2 cellular contexts compared by ENCODE assay signal in genomic region chr14:53187921-53188463, GRCh38.
TF ChIP-seq lines count a peak whose summit lies in the region.

No MANE protein-coding gene starts in this region.

TF ChIP-seq in GM23338, 12 proteins besides CTCF, POLR2A, EP300 and RAD21 (continued from another document):
- TF ChIP-seq ZNF462 (CRISPR knock-in tag; IDR thresholded peaks at IDR 0.05) (no peak), ETS1 (IDR thresholded peaks at IDR 0.05) (no peak)

TF ChIP-seq in H1, 55 proteins besides CTCF, POLR2A, EP300 and RAD21 (continued from another document):
- no peak for TF ChIP-seq E2F6 (IDR thresholded peaks at IDR 0.05)
- TF ChIP-seq KDM5A (IDR thresholded peaks at IDR 0.05; ENCODE audit: low read length), result no peak
- no peak for TF ChIP-seq BRCA1 (IDR thresholded peaks at IDR 0.05; ENCODE audit: low read depth, low read length)
- no peak for TF ChIP-seq CHD1 (IDR thresholded peaks at IDR 0.05; ENCODE audit: low read depth, low read length)
- no peak for TF ChIP-seq HDAC6 (IDR thresholded peaks at IDR 0.05; ENCODE audit: low read depth, low read length)
- TF ChIP-seq TCF12 (IDR thresholded peaks at IDR 0.05; ENCODE audit: low read depth, low read length), result no peak
- no peak for TF ChIP-seq ZNF274 (IDR thresholded peaks at IDR 0.05; ENCODE audit: borderline replicate concordance, extremely low read depth, low read length)
- no peak for TF ChIP-seq ASH2L (IDR thresholded peaks at IDR 0.05; ENCODE audit: low read length)
- TF ChIP-seq TAF7 (optimal IDR thresholded peaks at IDR 0.05; ENCODE audit: borderline replicate concordance, low read depth, low read length), result no peak
- no peak for TF ChIP-seq GABPA (IDR thresholded peaks at IDR 0.05; ENCODE audit: borderline replicate concordance, insufficient read depth, low read length)
- no peak for TF ChIP-seq GTF2F1 (IDR thresholded peaks at IDR 0.05; ENCODE audit: borderline replicate concordance, low read depth, low read length)
- no peak for TF ChIP-seq CHD2 (IDR thresholded peaks at IDR 0.05; ENCODE audit: low read length)
- no peak for TF ChIP-seq TAF1 (IDR thresholded peaks at IDR 0.05; ENCODE audit: low read depth, low read length)
- TF ChIP-seq NANOG (IDR thresholded peaks at IDR 0.05; ENCODE audit: insufficient read depth, low read depth, low read length, poor library complexity, severe bottlenecking), result no peak
- no peak for TF ChIP-seq SP4 (IDR thresholded peaks at IDR 0.05; ENCODE audit: low read length)
- TF ChIP-seq TBP (IDR thresholded peaks at IDR 0.05; ENCODE audit: low read depth, low read length), result no peak
